Comparison of ENCODE assay signal across 8 cellular contexts in the genomic region with DNA sequence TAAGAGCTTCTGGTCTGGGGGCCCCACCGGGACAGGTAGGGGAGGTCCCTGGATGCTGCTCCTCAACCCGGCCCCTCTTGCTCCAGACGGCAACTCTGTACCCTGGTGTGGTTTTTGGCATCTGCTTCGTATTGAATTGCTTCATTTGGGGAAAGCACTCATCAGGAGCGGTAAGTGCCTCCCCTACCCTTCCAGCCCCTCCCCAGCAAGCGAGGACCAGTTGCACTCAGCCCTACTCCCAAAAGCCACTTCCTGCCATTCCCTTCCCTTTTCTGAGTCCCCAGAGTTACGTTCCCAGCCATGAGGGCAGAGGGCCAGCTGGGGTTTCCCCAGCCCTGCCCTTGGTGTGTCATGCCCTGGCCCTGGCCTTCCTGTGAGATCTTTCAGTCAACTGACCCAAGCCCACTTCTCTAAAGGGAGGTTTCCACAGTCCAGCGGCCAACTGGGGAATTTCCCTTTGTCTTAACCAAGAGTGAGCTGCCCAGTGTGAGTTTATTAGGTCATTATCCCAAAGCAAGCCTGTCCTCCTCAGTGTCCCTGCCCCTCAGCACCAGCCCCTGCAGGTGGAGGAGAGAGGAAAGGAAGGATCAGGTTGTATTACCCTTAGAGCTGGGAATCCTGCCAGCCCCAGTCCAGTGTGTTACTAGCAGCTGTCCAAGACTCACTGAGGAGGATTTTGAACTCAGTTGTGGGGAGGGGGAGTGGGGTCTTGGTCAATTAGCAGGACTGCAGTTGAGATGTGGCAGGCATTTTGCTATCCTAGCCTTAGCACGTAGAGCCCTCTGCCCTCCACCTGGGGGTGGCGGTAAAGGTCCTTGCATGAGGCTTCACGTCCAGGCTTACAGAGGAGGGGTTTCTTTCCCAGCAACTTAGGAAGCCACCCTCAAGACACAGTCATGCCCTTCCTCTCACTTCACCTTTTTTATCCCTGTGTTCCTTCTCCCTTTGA. TPM values are rescaled to one million over a fixed set of nuclear protein-coding genes. Genes with fewer than 3 reads are reported as not detected.
DNase-seq lines count a peak whose midpoint lies in the region; ATAC-seq and TF ChIP-seq lines count a peak whose summit lies in the region.

No MANE protein-coding gene starts in this region.

- TF ChIP-seq RAD21 in neural cell (conservative IDR thresholded peaks at IDR 0.05), result peak; percentile 63

- no peak overlapping the region for H3K4me2 ChIP-seq in neural cell (ENCODE audit: low read length)

- DNase-seq in BE2C (peak; percentile 64), NCI-H510A (lab: John Stamatoyannopoulos, UW) (peak; percentile 37), fibroblast of the conjunctiva (ENCODE audit: low read depth) (peak; percentile 46), aorta (peak; percentile 94 to 95)
- peak; percentile 26 for DNase-seq in activated CD8-positive, alpha-beta T cell treated with anti-CD3 and anti-CD28 coated beads, Interleukin-2, amount 10 ng/mL, durations not matched to agents 7 days and 5 days

- CTCF ChIA-PET in activated CD8-positive, alpha-beta T cell treated with anti-CD3 and anti-CD28 coated beads, Interleukin-2, amount 10 ng/mL, durations not matched to agents 7 days and 5 days (lab: Charles Lee), result no interaction called here

- H3K27me3 Mint-ChIP-seq in activated CD8-positive, alpha-beta T cell treated with anti-CD3 and anti-CD28 coated beads, Interleukin-2, amount 10 ng/mL, durations not matched to agents 7 days and 5 days (ENCODE audit: low read depth), result no peaks in the 10 kb centered on the region

- ATAC-seq in GM21529 (IDR thresholded peaks at IDR 0.05; ENCODE audit: unreplicated experiment) (peak; percentile 54), aorta (ENCODE audit: low FRiP score) (peak; percentile 91), HG03378 (IDR thresholded peaks at IDR 0.05; ENCODE audit: unreplicated experiment) (no peak)
- ATAC-seq in activated CD8-positive, alpha-beta T cell treated with anti-CD3 and anti-CD28 coated beads, Interleukin-2, amount 10 ng/mL, durations not matched to agents 7 days and 5 days, result no peak

- no peaks in the 10 kb centered on the region for H3K9me3 Mint-ChIP-seq in activated CD8-positive, alpha-beta T cell treated with anti-CD3 and anti-CD28 coated beads, Interleukin-2, amount 10 ng/mL, durations not matched to agents 7 days and 5 days (ENCODE audit: insufficient read depth)

- no peak overlapping the region for H3K4me3 ChIP-seq in BE2C (ENCODE audit: low read depth, low read length)
- no peak overlapping the region for H3K4me3 ChIP-seq in neural cell (ENCODE audit: low read length)
- no peak overlapping the region for H3K4me3 ChIP-seq in aorta (ENCODE audit: low read length in 2 of 2)

- 39 to 42% methylated on average over 11 of the region's 11 CpGs for WGBS in aorta, 2 donors

- no peak overlapping the region for H3K4me3 Mint-ChIP-seq in activated CD8-positive, alpha-beta T cell treated with anti-CD3 and anti-CD28 coated beads, Interleukin-2, amount 10 ng/mL, durations not matched to agents 7 days and 5 days

- H3K4me1 ChIP-seq in BE2C, result no peaks in the 10 kb centered on the region
- no peaks in the 10 kb centered on the region for H3K4me1 ChIP-seq in aorta (ENCODE audit: control insufficient read depth in 1 of 2, insufficient read depth in 2 of 2, low read length in 2 of 2)

- H3K36me3 ChIP-seq in BE2C (peaks cover 62% of the 10 kb centered on the region), neural cell (ENCODE audit: insufficient read depth, low read length) (peaks cover 19% of the 10 kb centered on the region), aorta (ENCODE audit: control insufficient read depth in 1 of 2, insufficient read depth in 2 of 2, low read length in 1 of 2) (peaks cover 0 to 5% of the 10 kb centered on the region in 2 donors)

- no peaks in the 10 kb centered on the region for H3K79me2 ChIP-seq in neural cell (replicated peaks; ENCODE audit: insufficient read depth, low read length)

- H4K20me1 ChIP-seq in neural cell (ENCODE audit: insufficient read depth), result no peaks in the 10 kb centered on the region

- H3F3A ChIP-seq in neural cell (ENCODE audit: insufficient read depth, low read length, poor library complexity, severe bottlenecking), result no peaks in the 10 kb centered on the region

- H3K27ac Mint-ChIP-seq in activated CD8-positive, alpha-beta T cell treated with anti-CD3 and anti-CD28 coated beads, Interleukin-2, amount 10 ng/mL, durations not matched to agents 7 days and 5 days, result no peak overlapping the region

- POLR2A ChIA-PET in activated CD8-positive, alpha-beta T cell treated with anti-CD3 and anti-CD28 coated beads, Interleukin-2, amount 10 ng/mL, durations not matched to agents 7 days and 5 days (lab: Charles Lee), result no interaction called here

- H3K27ac ChIP-seq in neural cell (ENCODE audit: low read length) (no peak overlapping the region), aorta (ENCODE audit: low read depth in 1 of 2, low read length in 2 of 2) (no peak overlapping the region)

- no peak overlapping the region for H2AFZ ChIP-seq in neural cell (ENCODE audit: low read depth, low read length)

- peaks cover 55% of the 10 kb centered on the region for H3K36me3 Mint-ChIP-seq in activated CD8-positive, alpha-beta T cell treated with anti-CD3 and anti-CD28 coated beads, Interleukin-2, amount 10 ng/mL, durations not matched to agents 7 days and 5 days (ENCODE audit: low read depth)

- no peak for TF ChIP-seq EP300 in neural cell (conservative IDR thresholded peaks at IDR 0.05; ENCODE audit: poor library complexity, severe bottlenecking)

- no peaks in the 10 kb centered on the region for H3K4me1 Mint-ChIP-seq in activated CD8-positive, alpha-beta T cell treated with anti-CD3 and anti-CD28 coated beads, Interleukin-2, amount 10 ng/mL, durations not matched to agents 7 days and 5 days (ENCODE audit: low read depth)

- intact Hi-C loops in aorta (cut with DNase I), result no loop called here

- H3K9me3 ChIP-seq in BE2C (no peaks in the 10 kb centered on the region), neural cell (ENCODE audit: low read length) (no peaks in the 10 kb centered on the region), aorta (ENCODE audit: control insufficient read depth, low read length) (no peaks in the 10 kb centered on the region)

- peak; percentile 67 for TF ChIP-seq CTCF in BE2C (IDR thresholded peaks at IDR 0.05; ENCODE audit: low read depth, low read length)
- TF ChIP-seq CTCF in neural cell (IDR thresholded peaks at IDR 0.05; ENCODE audit: poor library complexity, severe bottlenecking), result peak; percentile 54

- H3K27me3 ChIP-seq in BE2C, result no peaks in the 10 kb centered on the region
- no peaks in the 10 kb centered on the region for H3K27me3 ChIP-seq in neural cell (ENCODE audit: insufficient read depth, low read depth, low read length)
- H3K27me3 ChIP-seq in aorta (ENCODE audit: control insufficient read depth in 1 of 2, insufficient read depth in 2 of 2, low read length in 1 of 2), result no peaks in the 10 kb centered on the region

- no peaks in the 10 kb centered on the region for H3K9me2 ChIP-seq in neural cell (ENCODE audit: insufficient read depth, low read length)

- H3K9ac ChIP-seq in neural cell (ENCODE audit: low read length), result no peak overlapping the region

TF ChIP-seq in neural cell, 6 proteins besides CTCF, POLR2A, EP300 and RAD21:
- peak; percentile 50 for TF ChIP-seq SMC3 (conservative IDR thresholded peaks at IDR 0.05; ENCODE audit: poor library complexity)
- TF ChIP-seq EZH2 (IDR thresholded peaks at IDR 0.05; ENCODE audit: borderline replicate concordance, insufficient read depth, low read length, poor library complexity, severe bottlenecking), result no peak

RNA-seq across cellular contexts. Expression of gene TM9SF4, which starts 45.8 kb away (rescaled TPM):
- 52.3 TPM for polyA plus RNA-seq in BE2C (2012; ENCODE audit: insufficient read depth, insufficient read length, low read depth)
- 10 to 100 TPM; 29.8 to 30.4 TPM for total RNA-seq in activated CD8-positive, alpha-beta T cell treated with anti-CD3 and anti-CD28 coated beads, Interleukin-2, amount 10 ng/mL, durations not matched to agents 7 days and 5 days
- polyA plus RNA-seq in neural cell, result 17.8 and 18.3 TPM in 2 replicates
- 32.1 and 33.9 TPM in 2 replicates for polyA minus RNA-seq in neural cell
- 10 to 100 TPM; 35.8 to 49.0 TPM for total RNA-seq in aorta
- 10 to 100 TPM in 1 of 2 donors, 1 to 10 TPM in 1; 8.1 to 19.7 TPM for polyA plus RNA-seq in aorta

RNA-seq across cellular contexts. Expression of gene PLAGL2, which starts 52.3 kb away (rescaled TPM):
- 15.5 TPM for polyA plus RNA-seq in BE2C (2012; ENCODE audit: insufficient read depth, insufficient read length, low read depth)
- total RNA-seq in activated CD8-positive, alpha-beta T cell treated with anti-CD3 and anti-CD28 coated beads, Interleukin-2, amount 10 ng/mL, durations not matched to agents 7 days and 5 days, result 10 to 100 TPM; 21.9 to 22.9 TPM
- 2.5 and 2.7 TPM in 2 replicates for polyA plus RNA-seq in neural cell
- polyA minus RNA-seq in neural cell, result 10.5 and 13.3 TPM in 2 replicates
- 1 to 10 TPM; 8.2 to 9.8 TPM for total RNA-seq in aorta
- 1 to 10 TPM; 1.8 to 2.3 TPM for polyA plus RNA-seq in aorta

RNA-seq across cellular contexts. Expression of gene POFUT1, which starts 52.4 kb away (rescaled TPM):
- 18.2 TPM for polyA plus RNA-seq in BE2C (2012; ENCODE audit: insufficient read depth, insufficient read length, low read depth)
- total RNA-seq in activated CD8-positive, alpha-beta T cell treated with anti-CD3 and anti-CD28 coated beads, Interleukin-2, amount 10 ng/mL, durations not matched to agents 7 days and 5 days, result 10 to 100 TPM; 23.5 to 24.8 TPM
- 14.0 and 15.5 TPM in 2 replicates for polyA plus RNA-seq in neural cell
- polyA minus RNA-seq in neural cell, result 25.8 and 27.5 TPM in 2 replicates
- 10 to 100 TPM; 29.8 to 35.2 TPM for total RNA-seq in aorta
- 10 to 100 TPM; 10.6 to 16.5 TPM for polyA plus RNA-seq in aorta

Comparison
In these comparisons a context has a peak if more than half of its experiments do, and no peak if none do; other contexts are left out.
1. DNase-seq: peak in every context shown above with its lines; median percentile 94 in aorta; 64 in BE2C; 46 in fibroblast of the conjunctiva; 37 in NCI-H510A; 26 in activated CD8-positive, alpha-beta T cell treated with anti-CD3 and anti-CD28 coated beads, Interleukin-2, amount 10 ng/mL, durations not matched to agents 7 days and 5 days.
2. ATAC-seq: peak in GM21529 (single experiment) and aorta (single experiment); none in activated CD8-positive, alpha-beta T cell treated with anti-CD3 and anti-CD28 coated beads, Interleukin-2, amount 10 ng/mL, durations not matched to agents 7 days and 5 days (single experiment) and HG03378 (single experiment).